In genomic region chr3:25558796-25559195, GRCh38 we compare ENCODE assay signal across 14 cellular contexts.
"Had no signal": no experiment of that assay in that cellular context is flagged by ENCODE, and none has a peak within 500 bp of the region (broad histone marks: within the 10 kb centered on the region; RNA-seq: fewer than 3 reads in every experiment).

No MANE protein-coding gene starts in this region.

- H3K27me3 ChIP-seq: foreskin keratinocyte, heart right ventricle, transverse colon had no signal

- DNase-seq: cerebellar nuclear complex; dermis blood vessel endothelial cell; foreskin keratinocyte; hypothalamus; kidney glomerular epithelial cell; mammary epithelial cell; naive thymus-derived CD4-positive, alpha-beta T cell; nephron progenitor cell; posterior cingulate gyrus; small intestine; stimulated activated CD4-positive, alpha-beta T cell treated with anti-CD3 and anti-CD28 coated beads, Interleukin-12 subunit alpha, Interleukin-12 subunit beta, amount 100 ng/mL, for 4 hours; stimulated activated naive CD4-positive, alpha-beta T cell treated with Interleukin-2 at 50 U/mL for 16 hours; transverse colon had no signal

- H3K36me3 ChIP-seq: heart right ventricle, transverse colon had no signal

- H3K4me1 ChIP-seq: foreskin keratinocyte had no signal

- H3K27ac ChIP-seq: foreskin keratinocyte, transverse colon had no signal

- H3K4me3 ChIP-seq: heart right ventricle, transverse colon had no signal

- H3K9me3 ChIP-seq: heart right ventricle, transverse colon had no signal
